ENCODE assay signal across 9 cellular contexts in the genomic region with DNA sequence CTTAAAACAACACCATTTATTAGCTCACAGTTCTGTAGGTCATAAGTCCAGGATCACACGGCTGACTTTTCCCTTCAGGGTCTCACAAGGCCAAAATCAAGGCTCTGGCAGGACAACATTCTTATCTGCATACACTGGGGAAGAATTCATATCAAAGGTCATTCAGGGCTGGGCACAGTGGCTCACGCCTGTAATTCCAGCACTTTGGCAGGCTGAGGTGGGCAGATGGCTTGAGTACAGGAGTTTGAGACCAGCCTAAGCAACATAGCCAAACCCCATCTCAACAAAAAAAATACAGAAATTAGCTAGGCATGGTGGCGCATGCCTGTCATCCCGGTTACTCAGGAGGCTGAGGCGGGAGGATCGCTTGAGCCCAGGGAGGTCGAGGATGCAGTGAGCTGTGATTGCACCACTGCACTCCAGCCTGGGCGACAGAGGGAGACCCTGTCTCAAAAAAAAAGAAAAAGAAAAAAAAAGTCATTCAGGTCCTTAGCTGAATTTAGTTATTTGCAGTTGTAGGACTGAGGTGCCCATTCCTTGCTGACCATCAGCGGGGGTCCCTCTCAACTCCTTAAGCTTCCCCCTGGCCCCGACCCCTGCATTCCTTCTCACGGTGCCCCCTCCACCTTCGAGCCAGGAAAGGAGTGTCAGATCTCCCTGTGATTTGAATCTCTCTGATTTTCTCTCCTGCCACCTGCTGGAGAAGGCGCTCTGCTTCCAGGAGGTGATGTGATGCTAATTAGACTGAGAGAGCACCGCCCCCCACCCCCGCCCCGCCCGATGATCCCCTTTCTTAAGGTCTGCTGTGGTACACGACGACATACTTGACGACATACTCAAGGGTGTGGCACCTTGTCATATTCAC.
DNase-seq lines count a peak whose midpoint lies in the region; ATAC-seq and TF ChIP-seq lines count a peak whose summit lies in the region.
"Had no signal": no experiment of that assay in that cellular context is flagged by ENCODE, and none has a peak within 500 bp of the region (broad histone marks: within the 10 kb centered on the region; RNA-seq: fewer than 3 reads in every experiment).

No MANE protein-coding gene starts in this region.

- peaks cover 17 to 26% of the 10 kb centered on the region in 2 donors for H3K4me1 Mint-ChIP-seq in natural killer cell

- H3K4me3 ChIP-seq in DND-41 (ENCODE audit: low read depth in 1 of 2, low read length in 2 of 2): no peak overlapping the region
- no peak overlapping the region for H3K4me3 ChIP-seq in muscle layer of duodenum (ENCODE audit: low read depth in 1 of 2, low read length in 2 of 2)

- H3K9me3 ChIP-seq in DND-41 (ENCODE audit: insufficient read depth, low read length, severe bottlenecking) (no peaks in the 10 kb centered on the region), muscle layer of duodenum (ENCODE audit: control insufficient read depth in 1 of 2, low read length in 2 of 2) (no peaks in the 10 kb centered on the region)

- H3K4me1 ChIP-seq in DND-41 (ENCODE audit: insufficient read depth, low read length): no peaks in the 10 kb centered on the region
- H3K4me1 ChIP-seq in muscle layer of duodenum (ENCODE audit: control insufficient read depth in 1 of 2, insufficient read depth in 2 of 2, low read length in 2 of 2): peaks cover 14% of the 10 kb centered on the region in 2 donors

- peak; percentile 40 for TF ChIP-seq CTCF in DND-41 (IDR thresholded peaks at IDR 0.05; ENCODE audit: borderline replicate concordance, extremely low read depth, low read length, poor library complexity, severe bottlenecking)
- no peak for TF ChIP-seq CTCF in natural killer cell (IDR thresholded peaks at IDR 0.05)

- DNase-seq in DND-41: peak; percentile 18
- peak; percentile 27 for DNase-seq in LoVo (ENCODE audit: low spot score)
- DNase-seq in ecto neural progenitor cell (ENCODE audit: low spot score): peak; percentile 65
- DNase-seq in HCEC 1CT: no peak
- DNase-seq in natural killer cell: no peak

- no peak overlapping the region for H3K4me2 ChIP-seq in DND-41 (ENCODE audit: insufficient read depth, low read length)

- H3K36me3 Mint-ChIP-seq in natural killer cell: peaks cover 7% of the 10 kb centered on the region

- H2AFZ ChIP-seq in DND-41 (ENCODE audit: low read depth, low read length): no peak overlapping the region

- peak overlapping the region in 1 of 2 donors; percentile 28 for H3K27ac Mint-ChIP-seq in natural killer cell

- H3K79me2 ChIP-seq in DND-41 (ENCODE audit: insufficient read depth, low read length): no peaks in the 10 kb centered on the region

- H3K27me3 ChIP-seq in DND-41 (ENCODE audit: insufficient read depth, low read length, poor library complexity) (no peaks in the 10 kb centered on the region), muscle layer of duodenum (ENCODE audit: low read depth, low read length) (no peaks in the 10 kb centered on the region)

- H3K9me3 Mint-ChIP-seq in natural killer cell: no peaks in the 10 kb centered on the region

- no peak overlapping the region for H3K4me3 Mint-ChIP-seq in natural killer cell

- H4K20me1 ChIP-seq in DND-41 (ENCODE audit: insufficient read depth, low read length): no peaks in the 10 kb centered on the region

- ATAC-seq in DND-41 (ENCODE audit: insufficient read depth, low read depth): peak; percentile 53; the same call in 1 of the 3 replicates
- ATAC-seq in HG03354 (IDR thresholded peaks at IDR 0.05; ENCODE audit: poor library complexity, severe bottlenecking, unreplicated experiment): no peak
- no peak for ATAC-seq in natural killer cell
- ATAC-seq in HG03520 (IDR thresholded peaks at IDR 0.05; ENCODE audit: unreplicated experiment): no peak

- no peak overlapping the region for H3K9ac ChIP-seq in DND-41 (ENCODE audit: low read depth, low read length)

- H3K27ac ChIP-seq in DND-41 (ENCODE audit: low read length): no peak overlapping the region
- peak overlapping the region; percentile 39 for H3K27ac ChIP-seq in muscle layer of duodenum (ENCODE audit: low read length)
- H3K27ac ChIP-seq: HL-60 had no signal

- H3K36me3 ChIP-seq in DND-41 (ENCODE audit: insufficient read depth, low read length): 0 out of 2 replicates have a peak, but pooled peaks cover 5% of the 10 kb centered on the region
- peaks cover 3 to 9% of the 10 kb centered on the region in 2 donors for H3K36me3 ChIP-seq in muscle layer of duodenum (ENCODE audit: control insufficient read depth in 1 of 2, insufficient read depth in 2 of 2, low read length in 2 of 2)

- intact Hi-C loops in natural killer cell (cut with micrococcal nuclease): no loop called here

- H3K27me3 Mint-ChIP-seq in natural killer cell (ENCODE audit: low read depth in 2 of 2): no peaks in the 10 kb centered on the region

Comparison
In these comparisons a context has a peak if more than half of its experiments do, and no peak if none do; other contexts are left out.
1. DNase-seq: peak in DND-41 (single experiment), LoVo (single experiment) and ecto neural progenitor cell (single experiment); none in HCEC 1CT (single experiment) and natural killer cell (single experiment).